29 cellular contexts compared by ENCODE assay signal in the genomic region with DNA sequence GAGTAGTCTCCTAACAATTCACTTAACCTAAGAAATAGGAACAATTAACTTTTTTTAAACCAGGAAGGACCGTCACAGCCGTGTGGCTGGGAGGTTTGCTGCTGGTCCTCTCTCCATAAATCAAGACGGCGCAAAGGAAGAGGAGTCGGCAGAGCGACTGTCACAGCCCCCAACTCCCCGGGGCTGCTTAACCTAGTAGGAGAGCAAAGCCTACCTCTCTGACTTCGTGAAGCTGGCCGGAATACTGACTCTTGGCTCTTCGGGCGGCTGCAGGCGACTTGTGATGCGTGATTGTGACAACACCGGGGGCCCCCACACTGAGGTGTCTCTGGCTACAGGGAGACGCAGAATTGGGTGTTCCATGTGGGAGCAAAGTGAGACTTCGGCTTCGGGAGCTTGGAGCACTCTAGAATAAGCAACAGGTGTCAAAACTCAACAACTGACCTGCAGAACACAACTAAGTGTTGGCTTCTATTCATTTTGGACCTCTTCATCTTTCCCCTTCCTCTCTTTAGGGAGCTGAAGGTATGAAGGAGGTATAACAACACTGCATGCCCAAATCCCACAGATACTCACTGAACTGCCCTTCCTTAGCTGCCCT.
"Had no signal": no experiment of that assay in that cellular context is flagged by ENCODE, and none has a peak within 500 bp of the region (broad histone marks: within the 10 kb centered on the region; RNA-seq: fewer than 3 reads in every experiment).

No MANE protein-coding gene starts in this region.

- H3K9me3 ChIP-seq: MG63 had no signal

- H3K9me3 Mint-ChIP-seq: activated naive CD4-positive, alpha-beta T cell treated with anti-CD3 and anti-CD28 coated beads, Interleukin-2, amount 50 U/mL, for 24 hours; T-cell had no signal

- H3K27ac Mint-ChIP-seq: activated CD4-positive, alpha-beta T cell treated with anti-CD3 and anti-CD28 coated beads for 36 hours; activated CD8-positive, alpha-beta T cell treated with anti-CD3 and anti-CD28 coated beads, Interleukin-2, amount 10 ng/mL, durations not matched to agents 7 days and 5 days; activated naive CD4-positive, alpha-beta T cell treated with anti-CD3 and anti-CD28 coated beads, Interleukin-2, amount 50 U/mL, for 24 hours; T-cell had no signal

- H3K4me3 ChIP-seq: cardiac muscle cell, MG63, SK-N-MC had no signal

- H3K36me3 ChIP-seq: brain microvascular endothelial cell, cardiac muscle cell, MG63 had no signal

- H3K27me3 Mint-ChIP-seq: activated CD4-positive, alpha-beta T cell treated with anti-CD3 and anti-CD28 coated beads for 36 hours; activated naive CD4-positive, alpha-beta T cell treated with anti-CD3 and anti-CD28 coated beads, Interleukin-2, amount 50 U/mL, for 24 hours had no signal

- ATAC-seq: activated CD4-positive, alpha-beta T cell treated with anti-CD3 and anti-CD28 coated beads for 36 hours; activated CD8-positive, alpha-beta T cell treated with anti-CD3 and anti-CD28 coated beads, Interleukin-2, amount 10 ng/mL, durations not matched to agents 7 days and 5 days; Panc1; Right ventricle myocardium inferior had no signal

- H3K27ac ChIP-seq: brain microvascular endothelial cell, cardiac muscle cell, SK-N-MC had no signal

- H3K36me3 Mint-ChIP-seq: activated naive CD4-positive, alpha-beta T cell treated with anti-CD3 and anti-CD28 coated beads, Interleukin-2, amount 50 U/mL, for 24 hours; T-cell had no signal

- H3K27me3 ChIP-seq: brain microvascular endothelial cell, cardiac muscle cell, MG63 had no signal

- H3K4me3 Mint-ChIP-seq: activated CD4-positive, alpha-beta T cell treated with anti-CD3 and anti-CD28 coated beads for 36 hours; activated CD8-positive, alpha-beta T cell treated with anti-CD3 and anti-CD28 coated beads, Interleukin-2, amount 10 ng/mL, durations not matched to agents 7 days and 5 days; T-cell had no signal

- DNase-seq: activated CD4-positive, alpha-beta T cell treated with anti-CD3 and anti-CD28 coated beads for 36 hours; activated CD4-positive, alpha-beta T cell treated with anti-CD3 and anti-CD28 coated beads, Interleukin-2, amount 50 U/mL, for 4 hours; activated CD8-positive, alpha-beta memory T cell treated with anti-CD3 and anti-CD28 coated beads, Interleukin-2, amount 50 U/mL, for 48 hours; activated CD8-positive, alpha-beta T cell treated with anti-CD3 and anti-CD28 coated beads, Interleukin-2, amount 10 ng/mL, durations not matched to agents 7 days and 5 days; activated effector memory CD4-positive, alpha-beta T cell treated with Interleukin-2 at 50 U/mL for 16 hours; activated naive CD4-positive, alpha-beta T cell; activated T-cell treated with anti-CD3 and anti-CD28 coated beads, Interleukin-2, amount 50 U/mL, for 1 hour; amygdala; brain microvascular endothelial cell; MG63; MV-4-11; NCI-H1092 treated with DMSO at 0.1 percent for 48 hours; NCI-H1417 treated with DMSO at 0.1 percent for 48 hours; NCI-H1694; NCI-H2029 treated with DMSO at 0.1 percent for 48 hours; NCI-H345; NCI-H510A treated with DMSO at 0.1 percent for 48 hours; NCI-H69; NK-92 treated with Interleukin-12 subunit alpha and Interleukin-12 subunit beta, amount 100 ng/mL, for 24 hours; OCI-M1; RPMI8226; T-cell; T-helper 2 cell; T1000 had no signal
